In genomic region chr15:99485153-99485947, GRCh38 we compare ENCODE assay signal across 10 cellular contexts.
DNase-seq lines count a peak whose midpoint lies in the region; ATAC-seq, FAIRE-seq and TF ChIP-seq lines count a peak whose summit lies in the region.
"Had no signal": no experiment of that assay in that cellular context is flagged by ENCODE, and none has a peak within 500 bp of the region (broad histone marks: within the 10 kb centered on the region; RNA-seq: fewer than 3 reads in every experiment).

No MANE protein-coding gene starts in this region.

- TF ChIP-seq POLR2A in endothelial cell of umbilical vein (IDR thresholded peaks at IDR 0.05; ENCODE audit: low read depth, low read length) (no peak), ovary (IDR thresholded peaks at IDR 0.05) (no peak)

- H3K27ac ChIP-seq in CD8-positive, alpha-beta T cell (ENCODE audit: low read depth, low read length), result no peak overlapping the region
- H3K27ac ChIP-seq in KOPT-K1 (ENCODE audit: low read depth, low read length, poor library complexity, severe bottlenecking) (peak overlapping the region; percentile 44), endothelial cell of umbilical vein (ENCODE audit: insufficient read depth, low read depth, low read length) (no peak overlapping the region), osteoblast (ENCODE audit: low read depth, low read length) (peak overlapping the region; percentile 15), ovary (no peak overlapping the region)

- H3K4me3 Mint-ChIP-seq in CD8-positive, alpha-beta T cell, result peak overlapping the region; percentile 82

- 82 to 87% (median 86%) methylated on average over 11 of the region's 11 CpGs for WGBS in ovary, 3 donors

- H3K36me3 ChIP-seq in CD8-positive, alpha-beta T cell (ENCODE audit: insufficient read depth, low read length), result no peaks in the 10 kb centered on the region
- H3K36me3 ChIP-seq in KOPT-K1 (ENCODE audit: insufficient read depth, low read length) (no peaks in the 10 kb centered on the region), endothelial cell of umbilical vein (ENCODE audit: control insufficient read depth in 2 of 2, extremely low read depth in 1 of 2, insufficient read depth in 2 of 2, low read length in 2 of 2) (no peaks in the 10 kb centered on the region), osteoblast (ENCODE audit: insufficient read depth, low read length) (no peaks in the 10 kb centered on the region), ovary (no peaks in the 10 kb centered on the region)

- H3K4me3 ChIP-seq in CD8-positive, alpha-beta T cell (ENCODE audit: low read depth, low read length), result peak overlapping the region; percentile 37
- H3K4me3 ChIP-seq in endothelial cell of umbilical vein (replicated peaks in 1 of 3; ENCODE audit: insufficient read depth in 1 of 3, low read depth in 1 of 3, low read length in 3 of 3) (no peak overlapping the region), osteoblast (ENCODE audit: insufficient read depth, low read length) (no peak overlapping the region), ovary (no peak overlapping the region)

- intact Hi-C loops in CD8-positive, alpha-beta T cell (cut with DNase I, micrococcal nuclease), result loop anchor here in 1 of 2 experiments (5.0 kb wide), 2 partner anchors 78 to 82 kb away; partner anchors contain the start of gene MEF2A
- intact Hi-C loops in endothelial cell of umbilical vein (cut with micrococcal nuclease) (loop anchor here (5.0 kb wide), 1 partner anchor 143 kb away; no protein-coding TSS in a partner anchor), ovary (cut with DNase I) (no loop called here)

- H3K4me2 ChIP-seq in endothelial cell of umbilical vein (ENCODE audit: insufficient read depth, low read length) (no peak overlapping the region), osteoblast (ENCODE audit: insufficient read depth, low read length) (no peak overlapping the region)

- H3K9me3 ChIP-seq in CD8-positive, alpha-beta T cell (ENCODE audit: low read length), result no peaks in the 10 kb centered on the region
- no peaks in the 10 kb centered on the region for H3K9me3 ChIP-seq in KOPT-K1 (ENCODE audit: insufficient read depth, low read length, poor library complexity, severe bottlenecking)
- H3K9me3 ChIP-seq in endothelial cell of umbilical vein (replicated peaks; ENCODE audit: control insufficient read depth, insufficient read depth, low read length), result no peaks in the 10 kb centered on the region
- no peaks in the 10 kb centered on the region for H3K9me3 ChIP-seq in osteoblast (ENCODE audit: low read depth, low read length)
- no peaks in the 10 kb centered on the region for H3K9me3 ChIP-seq in ovary

- H3K4me1 Mint-ChIP-seq in CD8-positive, alpha-beta T cell (ENCODE audit: low read depth), result peaks cover 23% of the 10 kb centered on the region

- no TSS peak for BruUV-seq in endothelial cell of umbilical vein (replicated peaks; lab: Mats Ljungman, UMichigan)

- no peaks in the 10 kb centered on the region for H3K9me3 Mint-ChIP-seq in CD8-positive, alpha-beta T cell
- H3K9me3 Mint-ChIP-seq: effector memory CD8-positive, alpha-beta T cell had no signal

- H3K4me1 ChIP-seq in CD8-positive, alpha-beta T cell (ENCODE audit: insufficient read depth, low read length), result peaks cover 23% of the 10 kb centered on the region
- peaks cover 18% of the 10 kb centered on the region for H3K4me1 ChIP-seq in endothelial cell of umbilical vein (ENCODE audit: control insufficient read depth, extremely low read depth, insufficient read depth, low read length)
- H3K4me1 ChIP-seq in osteoblast (ENCODE audit: insufficient read depth, low read length), result peaks cover 12% of the 10 kb centered on the region
- H3K4me1 ChIP-seq in ovary (ENCODE audit: insufficient read depth), result peaks cover 6% of the 10 kb centered on the region

- TF ChIP-seq CTCF in CD8-positive, alpha-beta T cell (IDR thresholded peaks at IDR 0.05), result no peak
- TF ChIP-seq CTCF in endothelial cell of umbilical vein (IDR thresholded peaks at IDR 0.05; ENCODE audit: extremely low read depth in 1 of 2, insufficient read depth in 1 of 2, low read depth in 1 of 2, low read length in 2 of 2) (no peak), osteoblast (IDR thresholded peaks at IDR 0.05; ENCODE audit: extremely low read depth, low read depth, low read length) (no peak), ovary (IDR thresholded peaks at IDR 0.05) (no peak)

- peak overlapping the region; percentile 24 for H3K27ac Mint-ChIP-seq in CD8-positive, alpha-beta T cell
- H3K27ac Mint-ChIP-seq: effector memory CD8-positive, alpha-beta T cell had no signal

- no peak for DNase-seq in CD8-positive, alpha-beta T cell
- no peak for DNase-seq in endothelial cell of umbilical vein (ENCODE audit: low read depth, low spot score)
- no peak for DNase-seq in osteoblast (ENCODE audit: insufficient read length, low spot score, missing footprints)
- DNase-seq in frontal cortex (ENCODE audit: low spot score in 2 of 2), result no peak
- DNase-seq in NCI-H774 (lab: John Stamatoyannopoulos, UW), result no peak
- DNase-seq in ovary, result no peak
- no peak for DNase-seq in DMS79 treated with DMSO at 0.1 percent for 48 hours (lab: John Stamatoyannopoulos, UW)
- DNase-seq: effector memory CD8-positive, alpha-beta T cell; NK-92 treated with Interleukin-12 subunit alpha and Interleukin-12 subunit beta, amount 100 ng/mL, for 24 hours had no signal

- TF ChIP-seq EP300 in ovary (IDR thresholded peaks at IDR 0.05), result no peak

- H3K27me3 ChIP-seq in CD8-positive, alpha-beta T cell (ENCODE audit: insufficient read depth, low read length), result no peaks in the 10 kb centered on the region
- no peaks in the 10 kb centered on the region for H3K27me3 ChIP-seq in endothelial cell of umbilical vein (ENCODE audit: control insufficient read depth in 2 of 2, insufficient read depth in 2 of 2, low read length in 2 of 2)
- H3K27me3 ChIP-seq in osteoblast (ENCODE audit: insufficient read depth, low read length), result peaks cover 7% of the 10 kb centered on the region
- no peaks in the 10 kb centered on the region for H3K27me3 ChIP-seq in ovary

- CTCF ChIA-PET in CD8-positive, alpha-beta T cell (lab: Charles Lee), result interaction anchor here (0.9 to 1.6 kb wide), 4 partner anchors 32 to 219 kb away, joined by 3 to 5 read pairs (median 4); no protein-coding TSS in a partner anchor
- CTCF ChIA-PET in endothelial cell of umbilical vein (lab: Charles Lee), result interaction anchor here (1.0 to 3.8 kb wide), 9 partner anchors 8 to 219 kb away, joined by 3 to 24 read pairs (median 4); no protein-coding TSS in a partner anchor

- H2AFZ ChIP-seq in endothelial cell of umbilical vein (ENCODE audit: low read depth, low read length) (peak overlapping the region; percentile 86), osteoblast (ENCODE audit: low read length) (no peak overlapping the region)

- POLR2A ChIA-PET in CD8-positive, alpha-beta T cell (lab: Charles Lee), result interaction anchor here (0.6 to 1.7 kb wide), 3 partner anchors 10 to 117 kb away, joined by 4 read pairs; no protein-coding TSS in a partner anchor
- POLR2A ChIA-PET in endothelial cell of umbilical vein (lab: Charles Lee), result no interaction called here

- no peaks in the 10 kb centered on the region for H3K36me3 Mint-ChIP-seq in CD8-positive, alpha-beta T cell

- no peak overlapping the region for H3K9ac ChIP-seq in endothelial cell of umbilical vein (replicated peaks; ENCODE audit: extremely low read depth, insufficient read depth, low read length)

- no peaks in the 10 kb centered on the region for H4K20me1 ChIP-seq in endothelial cell of umbilical vein (replicated peaks; ENCODE audit: control insufficient read depth, extremely low read depth, insufficient read depth, low read length)
- H4K20me1 ChIP-seq in osteoblast (ENCODE audit: insufficient read depth, low read length), result no peaks in the 10 kb centered on the region

- dilution Hi-C loops in endothelial cell of umbilical vein (cut with MboI; ENCODE audit: extremely low pct_ligation_motif_present, low sequenced_read_pairs), result no loop called here

- ATAC-seq in CD8-positive, alpha-beta T cell, result peak; percentile 23
- ATAC-seq: effector memory CD8-positive, alpha-beta T cell had no signal

- FAIRE-seq in endothelial cell of umbilical vein (lab: Jason Lieb, UNC) (no peak), frontal cortex (lab: Jason Lieb, UNC) (no peak)

- H3K9me1 ChIP-seq in endothelial cell of umbilical vein (replicated peaks; ENCODE audit: control insufficient read depth, extremely low read depth, insufficient read depth, low read length), result no peaks in the 10 kb centered on the region

- H3K79me2 ChIP-seq in endothelial cell of umbilical vein (ENCODE audit: control insufficient read depth, insufficient read depth, low read length) (no peaks in the 10 kb centered on the region), osteoblast (ENCODE audit: insufficient read depth, low read length) (no peaks in the 10 kb centered on the region)

- H3K27me3 Mint-ChIP-seq in CD8-positive, alpha-beta T cell (ENCODE audit: low read depth), result no peaks in the 10 kb centered on the region

TF ChIP-seq in endothelial cell of umbilical vein, 7 proteins besides CTCF, POLR2A, EP300 and RAD21:
- TF ChIP-seq EZH2 (IDR thresholded peaks at IDR 0.05; ENCODE audit: borderline replicate concordance, low read depth, low read length, severe bottlenecking), result no peak
- TF ChIP-seq MAX (IDR thresholded peaks at IDR 0.05; ENCODE audit: insufficient read depth, insufficient read length), result no peak
- TF ChIP-seq MYC (IDR thresholded peaks at IDR 0.05; ENCODE audit: low read depth, low read length), result no peak
- TF ChIP-seq GATA2 (IDR thresholded peaks at IDR 0.05; ENCODE audit: insufficient read depth, insufficient read length, low read depth, low read length), result no peak
- no peak for TF ChIP-seq JUN (IDR thresholded peaks at IDR 0.05; ENCODE audit: borderline replicate concordance, insufficient read depth, insufficient read length, low read depth)
- no peak for TF ChIP-seq POLR2AphosphoS5 (IDR thresholded peaks at IDR 0.05; ENCODE audit: insufficient read depth, low read depth, low read length)
- TF ChIP-seq FOS (IDR thresholded peaks at IDR 0.05; ENCODE audit: borderline replicate concordance, insufficient read depth, low read length), result no peak

Comparison
In these comparisons a context has a peak if more than half of its experiments do, and no peak if none do; other contexts are left out.
1. H3K27ac ChIP-seq: peak in KOPT-K1 (single experiment) and osteoblast (single experiment); none in CD8-positive, alpha-beta T cell (single experiment), endothelial cell of umbilical vein (single experiment) and ovary (0 of 2).